Comparison of ENCODE assay signal across 20 cellular contexts in the genomic region with DNA sequence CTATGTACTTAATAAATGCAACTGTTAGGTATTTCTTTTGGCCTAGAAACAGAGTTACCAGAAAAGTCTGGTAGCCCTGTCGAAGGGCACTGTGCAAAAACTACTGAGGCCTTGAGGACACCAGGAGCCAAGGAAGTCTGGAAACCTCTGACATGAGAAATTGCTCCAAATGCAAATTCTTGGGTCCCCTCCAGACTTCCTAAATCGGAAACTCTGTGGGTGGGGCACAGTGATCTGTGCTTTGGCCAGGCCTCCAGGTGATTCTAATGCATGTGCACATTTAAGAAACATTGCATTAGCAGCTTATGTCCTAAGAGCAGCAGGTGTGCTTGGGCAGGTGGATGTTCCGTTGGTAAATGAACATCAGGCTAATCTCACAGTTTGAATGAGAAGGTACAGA. TPM values are rescaled to one million over a fixed set of nuclear protein-coding genes. Genes with fewer than 3 reads are reported as not detected.
DNase-seq lines count a peak whose midpoint lies in the region; ATAC-seq and TF ChIP-seq lines count a peak whose summit lies in the region.
"Had no signal": no experiment of that assay in that cellular context is flagged by ENCODE, and none has a peak within 500 bp of the region (broad histone marks: within the 10 kb centered on the region; RNA-seq: fewer than 3 reads in every experiment).

No MANE protein-coding gene starts in this region.

- TF ChIP-seq CTCF in HFFc6 (IDR thresholded peaks at IDR 0.05) (no peak), adrenal gland (IDR thresholded peaks at IDR 0.05) (no peak), left lung (IDR thresholded peaks at IDR 0.05) (no peak), suprapubic skin (IDR thresholded peaks at IDR 0.05) (no peak)

- H3K9me3 ChIP-seq in adrenal gland (replicated peaks in 1 of 3): no peaks in the 10 kb centered on the region
- H3K9me3 ChIP-seq in left lung: peaks cover 0 to 10% of the 10 kb centered on the region in 2 donors
- H3K9me3 ChIP-seq in suprapubic skin: no peaks in the 10 kb centered on the region

- DNase-seq in HFFc6 (no peak), adrenal gland (no peak), left lung (no peak), suprapubic skin (ENCODE audit: low spot score in 2 of 2) (no peak), nucleus accumbens (lab: John Stamatoyannopoulos, UW) (no peak), NCI-H1105 treated with DMSO at 0.1 percent for 48 hours (lab: John Stamatoyannopoulos, UW) (no peak)
- no peak for DNase-seq in stimulated activated CD4-positive, alpha-beta T cell treated with anti-CD3 and anti-CD28 coated beads, Interleukin-2, amount 100 ng/mL, for 48 hours
- DNase-seq: activated CD8-positive, alpha-beta memory T cell treated with anti-CD3 and anti-CD28 coated beads, Interleukin-2, amount 50 U/mL, for 4 hours; hippocampal formation; KBM-7; left cardiac atrium; NCI-H1417; NCI-H510A; stimulated activated naive B cell treated with anti-CD40 and anti-IgM and Interleukin-4, amounts not matched to agents 10 μg/mL and 1 μg/mL and 100 μg/mL, for 72 hours had no signal

- TF ChIP-seq POLR2A in adrenal gland (IDR thresholded peaks at IDR 0.05): no peak
- TF ChIP-seq POLR2A in suprapubic skin (IDR thresholded peaks at IDR 0.05): no peak

- peak overlapping the region; percentile 68; the same call in 1 of the 2 replicates for H3K4me3 Mint-ChIP-seq in HFFc6
- no peak overlapping the region for H3K4me3 Mint-ChIP-seq in activated T-helper 17 cell treated with anti-CD3 and anti-CD28 coated beads, Interleukin-2, amount 50 U/mL, for 72 hours
- H3K4me3 Mint-ChIP-seq: natural killer cell treated with Interleukin-12 subunit alpha and Interleukin-12 subunit beta and Interleukin-15 and Interleukin-18, amount 100 ng/mL, for 72 hours; stimulated activated naive B cell treated with anti-CD40 and anti-IgM and Interleukin-4, amounts not matched to agents 10 μg/mL and 1 μg/mL and 100 μg/mL, for 72 hours had no signal

- peak overlapping the region in 4 of 5 donors; percentile 22 to 86 (median 56) for H3K27ac ChIP-seq in adrenal gland
- peak overlapping the region in 1 of 2 donors; percentile 46 for H3K27ac ChIP-seq in left lung
- H3K27ac ChIP-seq in suprapubic skin: peak overlapping the region; percentile 66
- H3K27ac ChIP-seq: BLaER1 treated with 17β-estradiol and CSF1 and Interleukin-3, amounts not matched to agents 10 nM and 100 nM had no signal

- H3K27me3 ChIP-seq in adrenal gland (no peaks in the 10 kb centered on the region), left lung (no peaks in the 10 kb centered on the region), suprapubic skin (no peaks in the 10 kb centered on the region)
- H3K27me3 ChIP-seq: BLaER1 treated with 17β-estradiol and CSF1 and Interleukin-3, amounts not matched to agents 10 nM and 100 nM had no signal

- peaks cover 18 to 23% of the 10 kb centered on the region in 2 donors for H3K4me1 ChIP-seq in adrenal gland (replicated peaks in 1 of 2)
- peaks cover 0 to 28% of the 10 kb centered on the region in 2 donors for H3K4me1 ChIP-seq in left lung
- H3K4me1 ChIP-seq in suprapubic skin: peaks cover 38% of the 10 kb centered on the region

- H3K27ac Mint-ChIP-seq in HFFc6: peak overlapping the region; percentile 75
- H3K27ac Mint-ChIP-seq in activated T-helper 17 cell treated with anti-CD3 and anti-CD28 coated beads, Interleukin-2, amount 50 U/mL, for 72 hours: no peak overlapping the region
- H3K27ac Mint-ChIP-seq: activated naive CD4-positive, alpha-beta T cell treated with anti-CD3 and anti-CD28 coated beads, Interleukin-2, amount 50 U/mL, for 72 hours; natural killer cell treated with Interleukin-12 subunit alpha and Interleukin-12 subunit beta and Interleukin-15 and Interleukin-18, amount 100 ng/mL, for 72 hours; stimulated activated naive B cell treated with anti-CD40 and anti-IgM and Interleukin-4, amounts not matched to agents 10 μg/mL and 1 μg/mL and 100 μg/mL, for 72 hours had no signal

- no peak for TF ChIP-seq EP300 in suprapubic skin (IDR thresholded peaks at IDR 0.05)

- no peaks in the 10 kb centered on the region for H3K36me3 ChIP-seq in adrenal gland (replicated peaks in 1 of 2)
- peaks cover 0 to 5% of the 10 kb centered on the region in 2 donors for H3K36me3 ChIP-seq in left lung
- no peaks in the 10 kb centered on the region for H3K36me3 ChIP-seq in suprapubic skin
- H3K36me3 ChIP-seq: BLaER1 treated with 17β-estradiol and CSF1 and Interleukin-3, amounts not matched to agents 10 nM and 100 nM had no signal

- H3K4me1 Mint-ChIP-seq in HFFc6 (ENCODE audit: low read depth): peaks cover 76% of the 10 kb centered on the region
- H3K4me1 Mint-ChIP-seq in activated T-helper 17 cell treated with anti-CD3 and anti-CD28 coated beads, Interleukin-2, amount 50 U/mL, for 72 hours: no peaks in the 10 kb centered on the region
- H3K4me1 Mint-ChIP-seq: stimulated activated naive B cell treated with anti-CD40 and anti-IgM and Interleukin-4, amounts not matched to agents 10 μg/mL and 1 μg/mL and 100 μg/mL, for 72 hours had no signal

- intact Hi-C loops in adrenal gland (cut with DNase I): no loop called here
- intact Hi-C loops in left lung (cut with DNase I): no loop called here

- WGBS in adrenal gland, 4 donors: 35 to 60% (median 47%) methylated on average over 3 of the region's 3 CpGs
- WGBS in suprapubic skin: 42% methylated on average over 3 of the region's 3 CpGs

- H3K9me3 Mint-ChIP-seq in HFFc6: peaks cover 18% of the 10 kb centered on the region
- peaks cover 10% of the 10 kb centered on the region for H3K9me3 Mint-ChIP-seq in activated T-helper 17 cell treated with anti-CD3 and anti-CD28 coated beads, Interleukin-2, amount 50 U/mL, for 72 hours

- ATAC-seq in left lung: peak; percentile 15
- ATAC-seq in activated T-helper 17 cell treated with anti-CD3 and anti-CD28 coated beads, Interleukin-2, amount 50 U/mL, for 72 hours (replicated peaks): no peak
- ATAC-seq: activated CD4-positive, CD25-positive, alpha-beta regulatory T cell treated with anti-CD3 and anti-CD28 coated beads, Interleukin-2, amount 50 U/mL, for 24 hours; activated naive CD4-positive, alpha-beta T cell treated with anti-CD3 and anti-CD28 coated beads, Interleukin-2, amount 50 U/mL, for 72 hours; natural killer cell treated with Interleukin-12 subunit alpha and Interleukin-12 subunit beta and Interleukin-15 and Interleukin-18, amount 100 ng/mL, for 72 hours; Panc1; stimulated activated naive B cell treated with anti-CD40 and anti-IgM and Interleukin-4, amounts not matched to agents 10 μg/mL and 1 μg/mL and 100 μg/mL, for 72 hours had no signal

- H3K36me3 Mint-ChIP-seq in HFFc6 (ENCODE audit: low read depth): peaks cover 69% of the 10 kb centered on the region
- no peaks in the 10 kb centered on the region for H3K36me3 Mint-ChIP-seq in activated T-helper 17 cell treated with anti-CD3 and anti-CD28 coated beads, Interleukin-2, amount 50 U/mL, for 72 hours (ENCODE audit: low read depth)
- H3K36me3 Mint-ChIP-seq: natural killer cell treated with Interleukin-12 subunit alpha and Interleukin-12 subunit beta and Interleukin-15 and Interleukin-18, amount 100 ng/mL, for 72 hours had no signal

- no peaks in the 10 kb centered on the region for H3K27me3 Mint-ChIP-seq in HFFc6 (ENCODE audit: insufficient read depth)
- peaks cover 18% of the 10 kb centered on the region for H3K27me3 Mint-ChIP-seq in activated T-helper 17 cell treated with anti-CD3 and anti-CD28 coated beads, Interleukin-2, amount 50 U/mL, for 72 hours

- no peak overlapping the region for H3K4me3 ChIP-seq in adrenal gland
- H3K4me3 ChIP-seq in left lung: no peak overlapping the region
- no peak overlapping the region for H3K4me3 ChIP-seq in suprapubic skin
- H3K4me3 ChIP-seq: BLaER1 treated with 17β-estradiol and CSF1 and Interleukin-3, amounts not matched to agents 10 nM and 100 nM had no signal

RNA-seq across cellular contexts. Expression of a gene that starts 50.0 kb away (rescaled TPM):
- total RNA-seq in HFFc6 (2021; fragmentation: NEBNext Ultra II Directional; extraction: Animal tissue kit (Norgen Biotek cat#: 25700)): 10 to 100 TPM; 27.9 to 38.3 (median 34.5) TPM
- total RNA-seq in adrenal gland (10 to 100 TPM; 14.6 to 79.8 (median 40.2) TPM), left lung (10 to 100 TPM; 28.1 to 43.6 TPM), suprapubic skin (10 to 100 TPM in 3 of 4 donors, 1 to 10 TPM in 1; 7.9 to 31.4 (median 15.9) TPM)
- 10 to 100 TPM; 10.5 to 14.4 (median 13.1) TPM for polyA plus RNA-seq in adrenal gland
- total RNA-seq in activated T-helper 17 cell treated with anti-CD3 and anti-CD28 coated beads, Interleukin-2, amount 50 U/mL, for 72 hours: 1 to 10 TPM; 1.1 to 2.3 TPM
